8 cellular contexts compared by ENCODE assay signal in the genomic region with DNA sequence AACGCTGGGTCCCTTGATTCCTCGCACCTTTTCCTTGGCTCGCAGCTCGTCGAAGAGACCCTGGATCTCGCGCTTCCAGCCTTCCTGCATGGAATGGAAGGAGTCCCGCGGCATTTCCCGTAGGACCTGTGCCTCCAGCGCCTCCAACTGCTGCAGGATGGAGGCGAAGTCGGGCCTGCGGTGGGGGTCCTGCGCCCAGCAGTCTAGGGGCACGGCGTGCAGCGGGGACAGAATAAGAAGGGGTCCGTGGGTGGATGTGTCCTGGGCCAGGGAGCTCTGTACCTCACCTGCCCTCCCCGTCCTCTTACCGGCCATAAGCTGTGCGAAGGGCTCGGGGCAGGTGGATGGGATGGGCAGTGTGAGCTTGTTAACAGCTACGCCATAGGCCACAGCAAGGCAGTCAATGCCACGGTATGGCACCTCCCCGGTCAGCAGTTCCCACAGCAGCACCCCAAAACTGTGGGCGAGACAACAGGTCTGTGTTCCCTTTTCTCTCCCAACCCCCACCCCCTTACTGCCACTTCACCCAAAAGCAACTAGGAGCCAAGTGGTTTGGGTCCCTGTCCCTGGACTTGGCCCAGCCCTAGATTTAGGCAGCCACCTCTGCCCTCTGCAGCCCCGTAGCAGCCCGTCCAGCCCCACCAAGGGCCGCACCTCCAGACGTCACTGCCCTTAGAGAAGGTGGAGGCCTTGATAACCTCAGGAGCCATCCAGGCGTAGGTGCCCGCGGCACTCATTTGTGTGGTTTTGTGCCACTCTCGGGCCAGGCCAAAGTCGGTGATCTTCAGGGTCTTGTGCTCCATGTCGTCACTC. TPM values are rescaled to one million over a fixed set of nuclear protein-coding genes. Genes with fewer than 3 reads are reported as not detected.
A peak's percentile ranks its signal among the peaks of the same experiment; 100 is the strongest.
DNase-seq lines count a peak whose midpoint lies in the region; ATAC-seq and TF ChIP-seq lines count a peak whose summit lies in the region.
"Had no signal": no experiment of that assay in that cellular context is flagged by ENCODE, and none has a peak within 500 bp of the region (broad histone marks: within the 10 kb centered on the region; RNA-seq: fewer than 3 reads in every experiment).

No MANE protein-coding gene starts in this region.

- no peak overlapping the region for H2BK5ac ChIP-seq in mesendoderm (ENCODE audit: low read length)

- H2AK5ac ChIP-seq in mesendoderm (ENCODE audit: low read length), result no peak overlapping the region

- H4K5ac ChIP-seq in mesendoderm (ENCODE audit: low read length), result no peak overlapping the region

- no peak overlapping the region for H2BK15ac ChIP-seq in mesendoderm (replicated peaks; ENCODE audit: low read depth)

- H3K4me1 ChIP-seq in adipocyte (ENCODE audit: control insufficient read depth, insufficient read depth, low read length) (peaks cover 47% of the 10 kb centered on the region), mesendoderm (ENCODE audit: control insufficient read depth, low read depth, low read length) (peaks cover 9% of the 10 kb centered on the region)

- H3K27me3 ChIP-seq in adipocyte (replicated peaks; ENCODE audit: control insufficient read depth, insufficient read depth, low read length) (no peaks in the 10 kb centered on the region), mesendoderm (ENCODE audit: insufficient read depth, low read length, poor library complexity) (no peaks in the 10 kb centered on the region)

- no peak overlapping the region for H3K18ac ChIP-seq in mesendoderm (ENCODE audit: low read length)

- no peaks in the 10 kb centered on the region for H3K9me3 ChIP-seq in adipocyte (ENCODE audit: control insufficient read depth, low read length)

- peaks cover under 1% of the 10 kb centered on the region for H3K79me2 ChIP-seq in mesendoderm (ENCODE audit: control insufficient read depth, insufficient read depth, low read length)

- ATAC-seq in GM19035 (IDR thresholded peaks at IDR 0.05; ENCODE audit: unreplicated experiment) (no peak), GM19452 (IDR thresholded peaks at IDR 0.05; ENCODE audit: unreplicated experiment) (no peak)

- peak overlapping the region; percentile 40 for H3K4me3 ChIP-seq in AG04449 (ENCODE audit: low read depth, low read length)
- H3K4me3 ChIP-seq in adipocyte (ENCODE audit: low read length), result peak overlapping the region; percentile 69
- H3K4me3 ChIP-seq in mesendoderm (ENCODE audit: low read length), result no peak overlapping the region

- DNase-seq in AG04449 (ENCODE audit: low read depth, low spot score) (no peak), adipocyte (ENCODE audit: low read depth) (no peak), mesendoderm (no peak), mucosa of gallbladder (ENCODE audit: low spot score) (no peak)
- DNase-seq: activated B cell treated with CpG ODN at 0.5 μM for 24 hours, COR-L47 had no signal

- peak overlapping the region; percentile 60 for H3K56ac ChIP-seq in mesendoderm (ENCODE audit: low read length)

- CTCF ChIA-PET in AG04449 (lab: Yijun Ruan, JAX), result interaction anchor here (1.3 to 14.3 kb wide), 4 partner anchors 14 to 67 kb away, joined by 3 to 134 read pairs (median 12); partner anchors contain the start of genes EHBP1L1 and KCNK7

- no CpG with 5 or more reads among the region's 37 CpGs for WGBS in mesendoderm (ENCODE audit: extremely low coverage, insufficient coverage, low lambda C conversion rate)

- H3K9ac ChIP-seq in adipocyte (ENCODE audit: low read length) (no peak overlapping the region), mesendoderm (ENCODE audit: low read length) (peak overlapping the region; percentile 58)

- H2BK120ac ChIP-seq in mesendoderm (ENCODE audit: low read depth, low read length), result no peak overlapping the region

- no peak overlapping the region for H4K8ac ChIP-seq in mesendoderm (ENCODE audit: low read depth, low read length)

- TF ChIP-seq CTCF in AG04449 (IDR thresholded peaks at IDR 0.05; ENCODE audit: insufficient read depth, low read length, missing control alignments), result no peak

- H3K4ac ChIP-seq in mesendoderm (ENCODE audit: low read depth, low read length), result no peak overlapping the region

- H3K27ac ChIP-seq in mesendoderm (ENCODE audit: low read depth, low read length), result no peak overlapping the region

- H3K36me3 ChIP-seq in adipocyte (ENCODE audit: control insufficient read depth, insufficient read depth, low read length, severe bottlenecking) (peaks cover 33% of the 10 kb centered on the region), mesendoderm (ENCODE audit: control insufficient read depth, insufficient read depth, low read length) (no peaks in the 10 kb centered on the region)

- no peak overlapping the region for H3K23ac ChIP-seq in mesendoderm (ENCODE audit: low read length)

- POLR2A ChIA-PET in AG04449 (lab: Yijun Ruan, JAX), result interaction anchor here (0.8 to 1.1 kb wide), 2 partner anchors 15 to 24 kb away, joined by 4 to 5 read pairs; no protein-coding TSS in a partner anchor

- H3K79me1 ChIP-seq in mesendoderm (ENCODE audit: low read length), result peaks cover 13% of the 10 kb centered on the region

- H3K4me2 ChIP-seq in mesendoderm (ENCODE audit: low read length), result peak overlapping the region; percentile 27

RNA-seq across cellular contexts. Expression of gene MAP3K11, which starts 6.2 kb away (rescaled TPM):
- 21.4 TPM for polyA plus RNA-seq in mesendoderm (2013, experiment 1 of 2)
- 21.4 TPM for polyA plus RNA-seq in mesendoderm (2013, experiment 2 of 2)
- 85.6 TPM for total RNA-seq in mucosa of gallbladder

RNA-seq across cellular contexts. Expression of gene PCNX3, which starts 7.8 kb away (rescaled TPM):
- 16.1 TPM for polyA plus RNA-seq in mesendoderm (2013, experiment 1 of 2)
- polyA plus RNA-seq in mesendoderm (2013, experiment 2 of 2), result 16.3 TPM
- 52.5 TPM for total RNA-seq in mucosa of gallbladder

RNA-seq across cellular contexts. Expression of gene KCNK7, which starts 12.2 kb away (rescaled TPM):
- not detected for polyA plus RNA-seq in mesendoderm (2013, experiment 1 of 2)
- polyA plus RNA-seq in mesendoderm (2013, experiment 2 of 2), result 0.04 TPM
- 1.1 TPM for total RNA-seq in mucosa of gallbladder

RNA-seq across cellular contexts. Expression of gene SIPA1, which starts 30.1 kb away (rescaled TPM):
- 36.3 TPM for polyA plus RNA-seq in mesendoderm (2013, experiment 1 of 2)
- 38.3 TPM for polyA plus RNA-seq in mesendoderm (2013, experiment 2 of 2)
- 74.7 TPM for total RNA-seq in mucosa of gallbladder

RNA-seq across cellular contexts. Expression of gene EHBP1L1, which starts 32.0 kb away (rescaled TPM):
- 1.5 TPM for polyA plus RNA-seq in mesendoderm (2013, experiment 1 of 2)
- 2.7 TPM for polyA plus RNA-seq in mesendoderm (2013, experiment 2 of 2)
- total RNA-seq in mucosa of gallbladder, result 128 TPM
